In genomic region chr3:144104679-144105078, GRCh38 we compare ENCODE assay signal across 21 cellular contexts.
"Had no signal": no experiment of that assay in that cellular context is flagged by ENCODE, and none has a peak within 500 bp of the region (broad histone marks: within the 10 kb centered on the region; RNA-seq: fewer than 3 reads in every experiment).

No MANE protein-coding gene starts in this region.

- ATAC-seq: effector memory CD8-positive, alpha-beta T cell; gastroesophageal sphincter; stimulated activated naive B cell treated with anti-CD40 and anti-IgM and Interleukin-4, amounts not matched to agents 10 μg/mL and 1 μg/mL and 100 μg/mL, for 72 hours; stimulated activated naive CD8-positive, alpha-beta T cell treated with anti-CD3 and anti-CD28 coated beads, Interleukin-15, amount 100 ng/mL, for 72 hours had no signal

- H3K4me3 ChIP-seq: esophagus squamous epithelium, gastroesophageal sphincter, left ventricle myocardium inferior, lung, psoas muscle, sigmoid colon, skin epidermis, testis, tibial nerve had no signal

- H3K27me3 ChIP-seq: esophagus squamous epithelium, gastroesophageal sphincter, neutrophil, sigmoid colon, testis, tibial nerve had no signal

- DNase-seq: effector memory CD8-positive, alpha-beta T cell; esophagus squamous epithelium; foreskin fibroblast; glutamatergic neuron; immature natural killer cell; left ventricle myocardium inferior; mesenchymal stem cell; naive B cell; psoas muscle; sigmoid colon; stimulated activated CD4-positive, alpha-beta T cell treated with anti-CD3 and anti-CD28 coated beads, Interleukin-2, amount 100 ng/mL, for 24 hours; stimulated activated CD4-positive, alpha-beta T cell treated with anti-CD3 and anti-CD28 coated beads, Interleukin-4, amount 100 ng/mL, for 4 hours; stimulated activated naive B cell treated with anti-CD40 and anti-IgM and Interleukin-4, amounts not matched to agents 10 μg/mL and 1 μg/mL and 100 μg/mL, for 72 hours; stimulated activated naive CD8-positive, alpha-beta T cell treated with anti-CD3 and anti-CD28 coated beads, Interleukin-15, amount 100 ng/mL, for 72 hours; testis had no signal

- H3K4me1 ChIP-seq: psoas muscle, testis had no signal

- H3K9me3 ChIP-seq: sigmoid colon, testis, tibial nerve had no signal

- H3K27me3 Mint-ChIP-seq: effector memory CD8-positive, alpha-beta T cell had no signal

- H3K9me3 Mint-ChIP-seq: effector memory CD8-positive, alpha-beta T cell; immature natural killer cell; nephron; stimulated activated naive B cell treated with anti-CD40 and anti-IgM and Interleukin-4, amounts not matched to agents 10 μg/mL and 1 μg/mL and 100 μg/mL, for 72 hours; stimulated activated naive CD8-positive, alpha-beta T cell treated with anti-CD3 and anti-CD28 coated beads, Interleukin-15, amount 100 ng/mL, for 72 hours had no signal

- H3K4me3 Mint-ChIP-seq: effector memory CD8-positive, alpha-beta T cell; immature natural killer cell; naive B cell; nephron; stimulated activated naive B cell treated with anti-CD40 and anti-IgM and Interleukin-4, amounts not matched to agents 10 μg/mL and 1 μg/mL and 100 μg/mL, for 72 hours; stimulated activated naive CD8-positive, alpha-beta T cell treated with anti-CD3 and anti-CD28 coated beads, Interleukin-15, amount 100 ng/mL, for 72 hours had no signal

- H3K27ac Mint-ChIP-seq: effector memory CD8-positive, alpha-beta T cell; immature natural killer cell; naive B cell; stimulated activated naive B cell treated with anti-CD40 and anti-IgM and Interleukin-4, amounts not matched to agents 10 μg/mL and 1 μg/mL and 100 μg/mL, for 72 hours; stimulated activated naive CD8-positive, alpha-beta T cell treated with anti-CD3 and anti-CD28 coated beads, Interleukin-15, amount 100 ng/mL, for 72 hours had no signal

- H3K27ac ChIP-seq: esophagus squamous epithelium, gastroesophageal sphincter, left ventricle myocardium inferior, neutrophil, psoas muscle, sigmoid colon, skin epidermis, testis, tibial nerve had no signal

- H3K4me1 Mint-ChIP-seq: naive B cell; stimulated activated naive B cell treated with anti-CD40 and anti-IgM and Interleukin-4, amounts not matched to agents 10 μg/mL and 1 μg/mL and 100 μg/mL, for 72 hours; stimulated activated naive CD8-positive, alpha-beta T cell treated with anti-CD3 and anti-CD28 coated beads, Interleukin-15, amount 100 ng/mL, for 72 hours had no signal

- H3K36me3 ChIP-seq: esophagus squamous epithelium, gastroesophageal sphincter, left ventricle myocardium inferior, neutrophil, sigmoid colon, tibial nerve had no signal

- H3K36me3 Mint-ChIP-seq: immature natural killer cell; naive B cell; stimulated activated naive B cell treated with anti-CD40 and anti-IgM and Interleukin-4, amounts not matched to agents 10 μg/mL and 1 μg/mL and 100 μg/mL, for 72 hours had no signal
